In the genomic region with DNA sequence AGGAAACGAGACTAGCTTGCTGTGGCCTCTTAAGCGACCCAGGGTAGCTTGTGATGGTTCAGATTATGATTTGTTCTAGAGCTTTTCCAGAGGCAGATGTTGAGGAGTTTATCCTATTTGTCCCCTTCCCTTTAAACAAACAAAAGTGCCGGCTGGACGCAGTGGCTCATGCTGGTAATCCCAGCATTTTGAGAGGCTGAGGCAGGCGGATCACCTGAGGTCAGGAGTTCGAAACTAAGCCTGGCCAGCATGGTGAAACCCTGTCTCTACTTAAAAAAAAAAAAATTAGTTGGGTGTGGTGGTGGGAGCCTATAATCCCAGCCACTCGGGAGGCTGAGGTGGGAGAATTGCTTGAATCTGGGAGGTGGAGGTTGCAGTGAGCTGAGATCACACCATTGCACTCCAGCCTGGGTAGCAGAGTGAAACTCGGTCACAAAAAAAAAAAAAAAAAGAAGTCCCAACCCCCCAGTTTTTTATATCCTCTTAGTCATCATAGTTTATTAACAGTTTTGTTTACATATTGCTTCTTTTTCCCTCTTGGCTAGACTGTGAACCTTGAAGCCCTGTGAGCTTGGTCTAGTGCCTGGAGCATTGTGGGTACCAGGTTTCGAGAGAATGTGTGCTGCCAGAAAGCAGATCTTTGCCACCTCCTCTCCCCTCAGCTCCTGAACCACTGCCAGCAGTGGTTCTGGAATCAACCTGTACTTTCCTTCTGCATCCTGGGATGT, we compare ENCODE assay signal across 10 cellular contexts. TPM values are rescaled to one million over a fixed set of nuclear protein-coding genes. Genes with fewer than 3 reads are reported as not detected.
A peak's percentile ranks its signal among the peaks of the same experiment; 100 is the strongest.
DNase-seq lines count a peak whose midpoint lies in the region; ATAC-seq, FAIRE-seq and TF ChIP-seq lines count a peak whose summit lies in the region.
"Had no signal": no experiment of that assay in that cellular context is flagged by ENCODE, and none has a peak within 500 bp of the region (broad histone marks: within the 10 kb centered on the region; RNA-seq: fewer than 3 reads in every experiment).

No MANE protein-coding gene starts in this region.

- no peak for TF ChIP-seq CTCF in PC-3 (conservative IDR thresholded peaks at IDR 0.05; ENCODE audit: low read depth, low read length)
- TF ChIP-seq CTCF in epithelial cell of esophagus (IDR thresholded peaks at IDR 0.05; ENCODE audit: insufficient read depth, low read depth, low read length, missing control alignments), result no peak
- no peak for TF ChIP-seq CTCF in pancreas (IDR thresholded peaks at IDR 0.05)
- no peak for TF ChIP-seq CTCF in coronary artery (IDR thresholded peaks at IDR 0.05)

- H3K36me3 ChIP-seq in PC-3 (ENCODE audit: low read depth, low read length) (no peaks in the 10 kb centered on the region), pancreas (no peaks in the 10 kb centered on the region)

- peaks cover 64% of the 10 kb centered on the region for H3K4me1 ChIP-seq in PC-3 (ENCODE audit: insufficient read depth, low read length)
- H3K4me1 ChIP-seq in pancreas, result peaks cover 21 to 55% (median 29%) of the 10 kb centered on the region in 3 donors

- H3K27me3 ChIP-seq in PC-3 (ENCODE audit: low read length) (no peaks in the 10 kb centered on the region), pancreas (no peaks in the 10 kb centered on the region)

- BruUV-seq in PC-3 (replicated peaks; lab: Mats Ljungman, UMichigan), result no TSS peak

- intact Hi-C loops in PC-3 (cut with micrococcal nuclease) (loop anchor here (1.0 to 2.0 kb wide), 2 partner anchors 28 to 80 kb away; partner anchors contain the start of gene DYRK3), pancreas (cut with DNase I) (no loop called here)

- FAIRE-seq in pancreas (lab: Jason Lieb, UNC), result no peak
- FAIRE-seq: endometrium had no signal

- H3K4me3 ChIP-seq in PC-3 (ENCODE audit: low read length) (peak overlapping the region; percentile 45), epithelial cell of esophagus (ENCODE audit: low read length) (no peak overlapping the region), pancreas (no peak overlapping the region), coronary artery (no peak overlapping the region)

- peak overlapping the region; percentile 73 for H3K4me2 ChIP-seq in PC-3 (ENCODE audit: low read length)

- no peak overlapping the region for H2AFZ ChIP-seq in PC-3 (ENCODE audit: low read length)

- H3K9me2 ChIP-seq in PC-3 (replicated peaks; ENCODE audit: low read length), result no peaks in the 10 kb centered on the region

- peak overlapping the region; percentile 71 for H3K9ac ChIP-seq in PC-3 (ENCODE audit: low read length)

- 58 to 59% methylated on average over 9 of the region's 9 CpGs for WGBS in pancreas, 2 donors

- ATAC-seq in PC-3, result peak; percentile 76
- ATAC-seq in pancreas, result peak; percentile 84 to 88 (median 87)
- ATAC-seq in GM18520 (IDR thresholded peaks at IDR 0.05; ENCODE audit: unreplicated experiment), result no peak
- ATAC-seq in HG03039 (IDR thresholded peaks at IDR 0.05; ENCODE audit: unreplicated experiment), result no peak

- H3K79me2 ChIP-seq in PC-3 (ENCODE audit: low read length), result peaks cover 97% of the 10 kb centered on the region

- peaks cover 29% of the 10 kb centered on the region for H4K20me1 ChIP-seq in PC-3 (ENCODE audit: low read length)

- H3F3A ChIP-seq in PC-3 (ENCODE audit: low read length, unreplicated experiment), result peaks cover 14% of the 10 kb centered on the region

- H3K9me3 ChIP-seq in PC-3 (ENCODE audit: low read length) (no peaks in the 10 kb centered on the region), pancreas (no peaks in the 10 kb centered on the region)

- DNase-seq in DMS53 (lab: John Stamatoyannopoulos, UW) (peak; percentile 65), PC-3 (peak; percentile 99), epithelial cell of esophagus (ENCODE audit: low read depth) (peak; percentile 55), pancreas (peak in 5 of 6 donors; percentile 57 to 75 (median 71)), coronary artery (ENCODE audit: low spot score) (no peak), NCI-H226 (no peak)
- DNase-seq: NCI-H748 treated with DMSO at 0.1 percent for 48 hours had no signal

- POLR2A ChIA-PET in PC-3 (lab: Charles Lee; ENCODE audit: unreplicated experiment), result interaction anchor here (0.5 to 1.1 kb wide), 8 partner anchors 18 to 310 kb away, joined by 3 to 18 read pairs (median 4); partner anchors contain the start of genes DYRK3 and EIF2D

- CTCF ChIA-PET in PC-3 (lab: Charles Lee), result interaction anchor here (0.6 to 1.5 kb wide), 14 partner anchors 11 to 198 kb away, joined by 3 to 27 read pairs (median 5); partner anchors contain the start of gene IL19

- H3K27ac ChIP-seq in PC-3 (ENCODE audit: low read length) (peak overlapping the region; percentile 88), pancreas (peak overlapping the region in 3 of 4 donors; percentile 16 to 80 (median 72)), coronary artery (peak overlapping the region in 1 of 2 donors; percentile 44)

RNA-seq across cellular contexts. Expression of gene MAPKAPK2, which starts 29.8 kb away (rescaled TPM):
- total RNA-seq in PC-3 (2014; rRNA removed) (98.5 and 133 TPM in 2 replicates), pancreas (10 to 100 TPM; 28.3 to 55.7 (median 30.8) TPM)
- polyA plus RNA-seq in pancreas, result 10 to 100 TPM; 38.8 to 48.9 TPM

RNA-seq across cellular contexts. Expression of gene IL19, which starts 56.1 kb away (rescaled TPM):
- total RNA-seq in PC-3 (2014; rRNA removed) (not detected in 2 replicates), pancreas (not detected)
- polyA plus RNA-seq in pancreas, result not detected

RNA-seq across cellular contexts. Expression of gene IL10, which starts 57.8 kb away (rescaled TPM):
- not detected in 2 replicates for total RNA-seq in PC-3 (2014; rRNA removed)
- total RNA-seq in pancreas, result under 1 TPM in 5 of 6 donors, not detected in 1; 0.12 to 0.81 (median 0.24) TPM
- polyA plus RNA-seq in pancreas, result under 1 TPM; 0.05 to 0.53 TPM

Comparison
In these comparisons a context has a peak if more than half of its experiments do, and no peak if none do; other contexts are left out.
1. DNase-seq: peak in DMS53 (single experiment), PC-3 (single experiment), epithelial cell of esophagus (single experiment) and pancreas (5 of 6); none in coronary artery (single experiment) and NCI-H226 (single experiment).
2. ATAC-seq: peak in PC-3 (single experiment) and pancreas (4 of 4); none in GM18520 (single experiment) and HG03039 (single experiment).